Comparison of ENCODE assay signal across 27 cellular contexts in genomic region chr9:122033775-122034373, GRCh38.
"Had no signal": no experiment of that assay in that cellular context is flagged by ENCODE, and none has a peak within 500 bp of the region (broad histone marks: within the 10 kb centered on the region; RNA-seq: fewer than 3 reads in every experiment).

No MANE protein-coding gene starts in this region.

- H3K27ac Mint-ChIP-seq: activated naive CD8-positive, alpha-beta T cell; activated T-cell treated with anti-CD3 and anti-CD28 coated beads, Interleukin-2, amount 50 U/mL, for 24 hours; activated T-helper 17 cell treated with anti-CD3 and anti-CD28 coated beads, Interleukin-2, amount 50 U/mL, for 72 hours; natural killer cell treated with Interleukin-12 subunit alpha and Interleukin-12 subunit beta and Interleukin-15 and Interleukin-18, amount 100 ng/mL, for 72 hours; stimulated activated naive CD8-positive, alpha-beta T cell treated with anti-CD3 and anti-CD28 coated beads, Interleukin-15, amount 100 ng/mL, for 72 hours had no signal

- H3K9me3 ChIP-seq: adrenal gland, gastroesophageal sphincter, neutrophil, pancreas, SK-N-SH, upper lobe of left lung had no signal

- H3K36me3 ChIP-seq: adrenal gland, neutrophil, pancreas had no signal

- H3K4me1 ChIP-seq: pancreas had no signal

- ATAC-seq: activated T-helper 17 cell treated with anti-CD3 and anti-CD28 coated beads, Interleukin-2, amount 50 U/mL, for 72 hours; gastroesophageal sphincter; left cardiac atrium; natural killer cell treated with Interleukin-12 subunit alpha and Interleukin-12 subunit beta and Interleukin-15 and Interleukin-18, amount 100 ng/mL, for 72 hours; pancreas; right cardiac atrium; stimulated activated naive CD8-positive, alpha-beta T cell treated with anti-CD3 and anti-CD28 coated beads, Interleukin-15, amount 100 ng/mL, for 72 hours had no signal

- FAIRE-seq: astrocyte, islet of Langerhans, pancreas had no signal

- H3K4me3 Mint-ChIP-seq: activated naive CD8-positive, alpha-beta T cell; activated T-cell treated with anti-CD3 and anti-CD28 coated beads, Interleukin-2, amount 50 U/mL, for 24 hours; activated T-helper 17 cell treated with anti-CD3 and anti-CD28 coated beads, Interleukin-2, amount 50 U/mL, for 72 hours; natural killer cell treated with Interleukin-12 subunit alpha and Interleukin-12 subunit beta and Interleukin-15 and Interleukin-18, amount 100 ng/mL, for 72 hours; stimulated activated naive CD8-positive, alpha-beta T cell treated with anti-CD3 and anti-CD28 coated beads, Interleukin-15, amount 100 ng/mL, for 72 hours had no signal

- DNase-seq: activated CD4-positive, alpha-beta T cell treated with anti-CD3 and anti-CD28 coated beads, Interleukin-2, amount 50 U/mL, for 1 hour; activated CD4-positive, CD25-positive, alpha-beta regulatory T cell treated with anti-CD3 and anti-CD28 coated beads, Interleukin-2, amount 50 U/mL, for 72 hours; activated naive CD4-positive, alpha-beta T cell; activated T-cell treated with anti-CD3 and anti-CD28 coated beads, Interleukin-2, amount 50 U/mL, for 24 hours; central memory CD4-positive, alpha-beta T cell; dermis blood vessel endothelial cell; effector CD8-positive, alpha-beta T cell; head of caudate nucleus; left cardiac atrium; mammary epithelial cell; midbrain; pancreas; right cardiac atrium; SK-N-SH; stimulated activated CD4-positive, alpha-beta T cell treated with anti-CD3 and anti-CD28 coated beads, Interleukin-1b, Interleukin-23, amount 100 ng/mL, for 48 hours; stimulated activated naive CD8-positive, alpha-beta T cell treated with anti-CD3 and anti-CD28 coated beads, Interleukin-15, amount 100 ng/mL, for 72 hours; upper lobe of left lung had no signal

- H3K9me3 Mint-ChIP-seq: activated T-cell treated with anti-CD3 and anti-CD28 coated beads, Interleukin-2, amount 50 U/mL, for 24 hours; activated T-helper 17 cell treated with anti-CD3 and anti-CD28 coated beads, Interleukin-2, amount 50 U/mL, for 72 hours; natural killer cell treated with Interleukin-12 subunit alpha and Interleukin-12 subunit beta and Interleukin-15 and Interleukin-18, amount 100 ng/mL, for 72 hours; stimulated activated naive CD8-positive, alpha-beta T cell treated with anti-CD3 and anti-CD28 coated beads, Interleukin-15, amount 100 ng/mL, for 72 hours had no signal

- H3K4me3 ChIP-seq: adrenal gland, gastroesophageal sphincter, pancreas, skin epidermis, upper lobe of left lung had no signal

- H3K27me3 Mint-ChIP-seq: activated naive CD8-positive, alpha-beta T cell; activated T-cell treated with anti-CD3 and anti-CD28 coated beads, Interleukin-2, amount 50 U/mL, for 24 hours; activated T-helper 17 cell treated with anti-CD3 and anti-CD28 coated beads, Interleukin-2, amount 50 U/mL, for 72 hours; natural killer cell treated with Interleukin-12 subunit alpha and Interleukin-12 subunit beta and Interleukin-15 and Interleukin-18, amount 100 ng/mL, for 72 hours; stimulated activated naive CD8-positive, alpha-beta T cell treated with anti-CD3 and anti-CD28 coated beads, Interleukin-15, amount 100 ng/mL, for 72 hours had no signal

- H3K4me1 Mint-ChIP-seq: activated T-helper 17 cell treated with anti-CD3 and anti-CD28 coated beads, Interleukin-2, amount 50 U/mL, for 72 hours; stimulated activated naive CD8-positive, alpha-beta T cell treated with anti-CD3 and anti-CD28 coated beads, Interleukin-15, amount 100 ng/mL, for 72 hours had no signal

- H3K27ac ChIP-seq: gastroesophageal sphincter, neutrophil, pancreas, skin epidermis, VCaP had no signal

- H3K36me3 Mint-ChIP-seq: natural killer cell treated with Interleukin-12 subunit alpha and Interleukin-12 subunit beta and Interleukin-15 and Interleukin-18, amount 100 ng/mL, for 72 hours had no signal

- H3K27me3 ChIP-seq: adrenal gland, gastroesophageal sphincter, neutrophil, pancreas, upper lobe of left lung had no signal
